2 cellular contexts compared by ENCODE assay signal in the genomic region with DNA sequence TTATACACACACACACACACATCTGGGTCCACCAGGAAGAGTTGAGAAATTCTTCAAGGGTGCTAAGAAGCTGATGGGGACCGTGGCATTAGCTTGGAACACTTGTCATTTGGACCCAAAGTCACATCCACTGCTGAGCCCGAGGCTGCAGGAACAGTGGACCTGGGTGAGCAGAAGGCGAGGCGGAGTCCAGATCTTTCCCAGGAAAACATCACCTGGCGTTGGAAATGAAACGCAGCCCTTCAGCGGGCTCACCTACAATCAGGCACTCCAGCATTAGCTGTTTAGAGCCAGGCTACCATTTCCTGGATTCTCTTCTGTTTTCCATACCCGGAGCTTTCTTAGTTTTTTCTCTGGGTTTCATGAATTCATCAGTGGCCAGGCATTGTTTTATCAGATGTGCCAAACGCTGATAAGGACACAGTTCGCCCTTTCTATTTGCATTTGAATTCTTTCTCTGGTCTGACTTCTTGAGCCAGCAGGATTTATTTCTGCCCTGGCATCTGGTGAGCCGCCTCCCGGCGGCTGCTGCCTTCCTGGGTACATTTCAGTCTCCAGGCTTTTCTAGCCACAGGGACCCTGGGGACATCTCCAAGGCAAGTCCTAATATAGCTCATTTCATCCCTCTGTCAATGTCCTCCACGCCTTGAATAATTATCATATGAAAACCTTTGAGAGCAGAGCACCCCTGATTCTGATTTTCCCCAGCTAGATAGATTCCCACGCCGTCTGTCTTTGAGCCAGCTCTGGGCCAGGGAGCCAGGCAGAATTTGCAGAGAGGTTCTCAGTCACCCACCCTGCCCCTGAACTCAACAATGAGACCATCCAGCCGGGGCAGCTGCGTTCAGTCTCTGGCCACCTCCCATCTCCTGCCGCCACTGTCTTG.
TF ChIP-seq lines count a peak whose summit lies in the region.

No MANE protein-coding gene starts in this region.

TF ChIP-seq in SK-N-SH, 30 proteins besides CTCF, POLR2A, EP300 and RAD21 (continued from another document):
- TF ChIP-seq FOXJ3 (CRISPR knock-in tag; IDR thresholded peaks at IDR 0.05): no peak
- TF ChIP-seq MXI1 (IDR thresholded peaks at IDR 0.05; ENCODE audit: low read depth, low read length): no peak
- no peak for TF ChIP-seq ELF1 (IDR thresholded peaks at IDR 0.05)
- TF ChIP-seq, protein P1, sequence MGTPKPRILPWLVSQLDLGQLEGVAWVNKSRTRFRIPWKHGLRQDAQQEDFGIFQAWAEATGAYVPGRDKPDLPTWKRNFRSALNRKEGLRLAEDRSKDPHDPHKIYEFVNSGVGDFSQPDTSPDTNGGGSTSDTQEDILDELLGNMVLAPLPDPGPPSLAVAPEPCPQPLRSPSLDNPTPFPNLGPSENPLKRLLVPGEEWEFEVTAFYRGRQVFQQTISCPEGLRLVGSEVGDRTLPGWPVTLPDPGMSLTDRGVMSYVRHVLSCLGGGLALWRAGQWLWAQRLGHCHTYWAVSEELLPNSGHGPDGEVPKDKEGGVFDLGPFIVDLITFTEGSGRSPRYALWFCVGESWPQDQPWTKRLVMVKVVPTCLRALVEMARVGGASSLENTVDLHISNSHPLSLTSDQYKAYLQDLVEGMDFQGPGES (IDR thresholded peaks at IDR 0.05; ENCODE audit: low read depth, low read length): no peak
- TF ChIP-seq NRF1 (IDR thresholded peaks at IDR 0.05; ENCODE audit: low read depth, low read length): no peak
- no peak for TF ChIP-seq SMC3 (IDR thresholded peaks at IDR 0.05; ENCODE audit: low read depth, low read length)
- TF ChIP-seq, protein P2, sequence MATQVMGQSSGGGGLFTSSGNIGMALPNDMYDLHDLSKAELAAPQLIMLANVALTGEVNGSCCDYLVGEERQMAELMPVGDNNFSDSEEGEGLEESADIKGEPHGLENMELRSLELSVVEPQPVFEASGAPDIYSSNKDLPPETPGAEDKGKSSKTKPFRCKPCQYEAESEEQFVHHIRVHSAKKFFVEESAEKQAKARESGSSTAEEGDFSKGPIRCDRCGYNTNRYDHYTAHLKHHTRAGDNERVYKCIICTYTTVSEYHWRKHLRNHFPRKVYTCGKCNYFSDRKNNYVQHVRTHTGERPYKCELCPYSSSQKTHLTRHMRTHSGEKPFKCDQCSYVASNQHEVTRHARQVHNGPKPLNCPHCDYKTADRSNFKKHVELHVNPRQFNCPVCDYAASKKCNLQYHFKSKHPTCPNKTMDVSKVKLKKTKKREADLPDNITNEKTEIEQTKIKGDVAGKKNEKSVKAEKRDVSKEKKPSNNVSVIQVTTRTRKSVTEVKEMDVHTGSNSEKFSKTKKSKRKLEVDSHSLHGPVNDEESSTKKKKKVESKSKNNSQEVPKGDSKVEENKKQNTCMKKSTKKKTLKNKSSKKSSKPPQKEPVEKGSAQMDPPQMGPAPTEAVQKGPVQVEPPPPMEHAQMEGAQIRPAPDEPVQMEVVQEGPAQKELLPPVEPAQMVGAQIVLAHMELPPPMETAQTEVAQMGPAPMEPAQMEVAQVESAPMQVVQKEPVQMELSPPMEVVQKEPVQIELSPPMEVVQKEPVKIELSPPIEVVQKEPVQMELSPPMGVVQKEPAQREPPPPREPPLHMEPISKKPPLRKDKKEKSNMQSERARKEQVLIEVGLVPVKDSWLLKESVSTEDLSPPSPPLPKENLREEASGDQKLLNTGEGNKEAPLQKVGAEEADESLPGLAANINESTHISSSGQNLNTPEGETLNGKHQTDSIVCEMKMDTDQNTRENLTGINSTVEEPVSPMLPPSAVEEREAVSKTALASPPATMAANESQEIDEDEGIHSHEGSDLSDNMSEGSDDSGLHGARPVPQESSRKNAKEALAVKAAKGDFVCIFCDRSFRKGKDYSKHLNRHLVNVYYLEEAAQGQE (IDR thresholded peaks at IDR 0.05; ENCODE audit: low read depth, low read length): no peak
- peak; percentile 61; the same call in 1 of the 2 replicates for TF ChIP-seq RCOR1 (IDR thresholded peaks at IDR 0.05; ENCODE audit: low read length)
- TF ChIP-seq RXRA (IDR thresholded peaks at IDR 0.05; ENCODE audit: borderline replicate concordance, low read depth): no peak
- TF ChIP-seq TAF1 (IDR thresholded peaks at IDR 0.05; ENCODE audit: borderline replicate concordance, low read depth, low read length): no peak
- TF ChIP-seq GABPA (IDR thresholded peaks at IDR 0.05; ENCODE audit: low read depth): no peak
TF ChIP-seq in SK-N-SH: peak in this region for 2.

TF ChIP-seq in neural cell, 6 proteins besides CTCF, POLR2A, EP300 and RAD21 (continued from another document):
- TF ChIP-seq, protein P2 (IDR thresholded peaks at IDR 0.05; ENCODE audit: borderline replicate concordance): no peak
